ENCODE assay signal across 2 cellular contexts in the genomic region with DNA sequence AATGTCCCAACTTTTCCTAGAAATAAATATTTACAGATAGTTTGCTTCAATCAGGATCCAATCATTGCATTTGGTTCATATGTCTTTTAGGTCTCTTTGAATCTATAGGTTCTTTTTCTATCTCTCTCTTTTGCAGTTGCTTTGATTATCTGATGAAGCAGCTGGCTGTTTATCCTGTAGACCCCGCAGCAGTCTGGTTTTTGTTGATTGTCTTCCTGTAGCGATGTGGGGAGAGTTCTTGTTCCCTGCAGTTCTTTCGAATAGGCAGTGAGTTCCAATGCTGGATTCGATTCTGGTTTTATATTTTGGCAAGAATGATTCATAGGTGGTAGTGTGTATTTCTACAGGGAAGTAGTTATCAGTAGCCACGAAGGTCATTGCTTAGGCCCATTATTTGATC.
TF ChIP-seq lines count a peak whose summit lies in the region.

No MANE protein-coding gene starts in this region.

TF ChIP-seq in SK-N-SH, 30 proteins besides CTCF, POLR2A, EP300 and RAD21:
- no peak for TF ChIP-seq RCOR1 (IDR thresholded peaks at IDR 0.05; ENCODE audit: low read length)
- TF ChIP-seq, protein P1, sequence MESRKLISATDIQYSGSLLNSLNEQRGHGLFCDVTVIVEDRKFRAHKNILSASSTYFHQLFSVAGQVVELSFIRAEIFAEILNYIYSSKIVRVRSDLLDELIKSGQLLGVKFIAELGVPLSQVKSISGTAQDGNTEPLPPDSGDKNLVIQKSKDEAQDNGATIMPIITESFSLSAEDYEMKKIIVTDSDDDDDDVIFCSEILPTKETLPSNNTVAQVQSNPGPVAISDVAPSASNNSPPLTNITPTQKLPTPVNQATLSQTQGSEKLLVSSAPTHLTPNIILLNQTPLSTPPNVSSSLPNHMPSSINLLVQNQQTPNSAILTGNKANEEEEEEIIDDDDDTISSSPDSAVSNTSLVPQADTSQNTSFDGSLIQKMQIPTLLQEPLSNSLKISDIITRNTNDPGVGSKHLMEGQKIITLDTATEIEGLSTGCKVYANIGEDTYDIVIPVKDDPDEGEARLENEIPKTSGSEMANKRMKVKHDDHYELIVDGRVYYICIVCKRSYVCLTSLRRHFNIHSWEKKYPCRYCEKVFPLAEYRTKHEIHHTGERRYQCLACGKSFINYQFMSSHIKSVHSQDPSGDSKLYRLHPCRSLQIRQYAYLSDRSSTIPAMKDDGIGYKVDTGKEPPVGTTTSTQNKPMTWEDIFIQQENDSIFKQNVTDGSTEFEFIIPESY (IDR thresholded peaks at IDR 0.05; ENCODE audit: borderline replicate concordance, low read depth), result no peak
- TF ChIP-seq NFIC (IDR thresholded peaks at IDR 0.05; ENCODE audit: borderline replicate concordance), result no peak

TF ChIP-seq in SK-N-SH treated with all-trans-retinoic acid at 6 μM for 48 hours, 23 proteins besides CTCF, POLR2A, EP300 and RAD21:
- TF ChIP-seq CSDC2 (CRISPR knock-in tag; IDR thresholded peaks at IDR 0.05) (no peak), ZFP3 (CRISPR knock-in tag; IDR thresholded peaks at IDR 0.05) (no peak)
- TF ChIP-seq, protein P2, sequence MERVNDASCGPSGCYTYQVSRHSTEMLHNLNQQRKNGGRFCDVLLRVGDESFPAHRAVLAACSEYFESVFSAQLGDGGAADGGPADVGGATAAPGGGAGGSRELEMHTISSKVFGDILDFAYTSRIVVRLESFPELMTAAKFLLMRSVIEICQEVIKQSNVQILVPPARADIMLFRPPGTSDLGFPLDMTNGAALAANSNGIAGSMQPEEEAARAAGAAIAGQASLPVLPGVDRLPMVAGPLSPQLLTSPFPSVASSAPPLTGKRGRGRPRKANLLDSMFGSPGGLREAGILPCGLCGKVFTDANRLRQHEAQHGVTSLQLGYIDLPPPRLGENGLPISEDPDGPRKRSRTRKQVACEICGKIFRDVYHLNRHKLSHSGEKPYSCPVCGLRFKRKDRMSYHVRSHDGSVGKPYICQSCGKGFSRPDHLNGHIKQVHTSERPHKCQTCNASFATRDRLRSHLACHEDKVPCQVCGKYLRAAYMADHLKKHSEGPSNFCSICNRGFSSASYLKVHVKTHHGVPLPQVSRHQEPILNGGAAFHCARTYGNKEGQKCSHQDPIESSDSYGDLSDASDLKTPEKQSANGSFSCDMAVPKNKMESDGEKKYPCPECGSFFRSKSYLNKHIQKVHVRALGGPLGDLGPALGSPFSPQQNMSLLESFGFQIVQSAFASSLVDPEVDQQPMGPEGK (CRISPR knock-in tag; IDR thresholded peaks at IDR 0.05; ENCODE audit: borderline replicate concordance), result no peak
